ENCODE assay signal across 2 cellular contexts in genomic region chr10:119654540-119654939, GRCh38.
TF ChIP-seq lines count a peak whose summit lies in the region.

No MANE protein-coding gene starts in this region.

TF ChIP-seq in SK-N-SH, 30 proteins besides CTCF, POLR2A, EP300 and RAD21 (continued from another document):
- TF ChIP-seq SIN3A (IDR thresholded peaks at IDR 0.05; ENCODE audit: borderline replicate concordance, low read depth, low read length) (no peak), SMC3 (IDR thresholded peaks at IDR 0.05; ENCODE audit: low read depth, low read length) (no peak), TCF12 (IDR thresholded peaks at IDR 0.05) (no peak), RCOR1 (IDR thresholded peaks at IDR 0.05; ENCODE audit: low read length) (no peak), POLR2AphosphoS5 (IDR thresholded peaks at IDR 0.05; ENCODE audit: low read depth, low read length) (no peak)
- TF ChIP-seq, protein P1, sequence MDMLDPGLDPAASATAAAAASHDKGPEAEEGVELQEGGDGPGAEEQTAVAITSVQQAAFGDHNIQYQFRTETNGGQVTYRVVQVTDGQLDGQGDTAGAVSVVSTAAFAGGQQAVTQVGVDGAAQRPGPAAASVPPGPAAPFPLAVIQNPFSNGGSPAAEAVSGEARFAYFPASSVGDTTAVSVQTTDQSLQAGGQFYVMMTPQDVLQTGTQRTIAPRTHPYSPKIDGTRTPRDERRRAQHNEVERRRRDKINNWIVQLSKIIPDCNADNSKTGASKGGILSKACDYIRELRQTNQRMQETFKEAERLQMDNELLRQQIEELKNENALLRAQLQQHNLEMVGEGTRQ (IDR thresholded peaks at IDR 0.05; ENCODE audit: borderline replicate concordance, low read depth, low read length) = no peak
TF ChIP-seq in SK-N-SH: peak in this region for 0.

TF ChIP-seq in SK-N-SH treated with all-trans-retinoic acid at 6 μM for 48 hours, 23 proteins besides CTCF, POLR2A, EP300 and RAD21 (continued from another document):
- TF ChIP-seq, protein P2, sequence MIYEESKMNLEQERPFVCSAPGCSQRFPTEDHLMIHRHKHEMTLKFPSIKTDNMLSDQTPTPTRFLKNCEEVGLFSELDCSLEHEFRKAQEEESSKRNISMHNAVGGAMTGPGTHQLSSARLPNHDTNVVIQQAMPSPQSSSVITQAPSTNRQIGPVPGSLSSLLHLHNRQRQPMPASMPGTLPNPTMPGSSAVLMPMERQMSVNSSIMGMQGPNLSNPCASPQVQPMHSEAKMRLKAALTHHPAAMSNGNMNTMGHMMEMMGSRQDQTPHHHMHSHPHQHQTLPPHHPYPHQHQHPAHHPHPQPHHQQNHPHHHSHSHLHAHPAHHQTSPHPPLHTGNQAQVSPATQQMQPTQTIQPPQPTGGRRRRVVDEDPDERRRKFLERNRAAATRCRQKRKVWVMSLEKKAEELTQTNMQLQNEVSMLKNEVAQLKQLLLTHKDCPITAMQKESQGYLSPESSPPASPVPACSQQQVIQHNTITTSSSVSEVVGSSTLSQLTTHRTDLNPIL (CRISPR knock-in tag; IDR thresholded peaks at IDR 0.05; ENCODE audit: low read depth) = no peak
- no peak for TF ChIP-seq ZC3H10 (CRISPR knock-in tag; IDR thresholded peaks at IDR 0.05)
- no peak for TF ChIP-seq CSDC2 (CRISPR knock-in tag; IDR thresholded peaks at IDR 0.05)
- TF ChIP-seq POU6F1 (CRISPR knock-in tag; IDR thresholded peaks at IDR 0.05; ENCODE audit: borderline replicate concordance, low read depth) = no peak
- no peak for TF ChIP-seq SNAI2 (CRISPR knock-in tag; IDR thresholded peaks at IDR 0.05)
- TF ChIP-seq CSRNP3 (CRISPR knock-in tag; IDR thresholded peaks at IDR 0.05) = no peak
TF ChIP-seq in SK-N-SH treated with all-trans-retinoic acid at 6 μM for 48 hours: peak in this region for 0.
